Comparison of ENCODE assay signal across 1 cellular context in genomic region chr6:111230351-111231077, GRCh38.
TF ChIP-seq lines count a peak whose summit lies in the region.

No MANE protein-coding gene starts in this region.

TF ChIP-seq in GM23338, 12 proteins besides CTCF, POLR2A, EP300 and RAD21 (continued from another document):
- TF ChIP-seq REST (IDR thresholded peaks at IDR 0.05; ENCODE audit: unreplicated experiment) (no peak), EZH2 (IDR thresholded peaks at IDR 0.05; ENCODE audit: low read depth, unreplicated experiment) (no peak)
TF ChIP-seq in GM23338: peak in this region for 0.
